In genomic region chr12:57936513-57936883, GRCh38 we compare ENCODE assay signal across 8 cellular contexts. TPM values are rescaled to one million over a fixed set of nuclear protein-coding genes. Genes with fewer than 3 reads are reported as not detected.
DNase-seq lines count a peak whose midpoint lies in the region; ATAC-seq and TF ChIP-seq lines count a peak whose summit lies in the region.

No MANE protein-coding gene starts in this region.

- H3K9me3 Mint-ChIP-seq in activated T-cell treated with anti-CD3 and anti-CD28 coated beads, Interleukin-2, amount 50 U/mL, for 4 hours = no peaks in the 10 kb centered on the region
- peaks cover 0 to 5% of the 10 kb centered on the region in 2 donors for H3K9me3 Mint-ChIP-seq in activated naive CD4-positive, alpha-beta T cell treated with anti-CD3 and anti-CD28 coated beads, Interleukin-2, amount 50 U/mL, for 72 hours

- no peak for ATAC-seq in activated T-cell treated with anti-CD3 and anti-CD28 coated beads, Interleukin-2, amount 50 U/mL, for 4 hours
- ATAC-seq in activated naive CD4-positive, alpha-beta T cell treated with anti-CD3 and anti-CD28 coated beads, Interleukin-2, amount 50 U/mL, for 72 hours = no peak
- ATAC-seq in left lung = no peak
- ATAC-seq in thoracic aorta (ENCODE audit: insufficient number of reproducible peaks, low FRiP score, low read depth) = no peak
- ATAC-seq in HG03378 (IDR thresholded peaks at IDR 0.05; ENCODE audit: unreplicated experiment) = no peak

- H3K4me1 Mint-ChIP-seq in activated T-cell treated with anti-CD3 and anti-CD28 coated beads, Interleukin-2, amount 50 U/mL, for 4 hours (ENCODE audit: low read depth) = peaks cover 30% of the 10 kb centered on the region

- H3K36me3 ChIP-seq in left lung = no peaks in the 10 kb centered on the region
- H3K36me3 ChIP-seq in thoracic aorta = no peaks in the 10 kb centered on the region

- H3K9me3 ChIP-seq in left lung (no peaks in the 10 kb centered on the region), thoracic aorta (no peaks in the 10 kb centered on the region)

- H3K27me3 ChIP-seq in left lung = no peaks in the 10 kb centered on the region
- no peaks in the 10 kb centered on the region for H3K27me3 ChIP-seq in thoracic aorta (replicated peaks; ENCODE audit: insufficient read depth)

- H3K4me1 ChIP-seq in left lung (peaks cover 4 to 34% of the 10 kb centered on the region in 2 donors), thoracic aorta (ENCODE audit: control insufficient read depth in 1 of 2, low read depth in 2 of 2) (peaks cover 6 to 23% of the 10 kb centered on the region in 2 donors)

- TF ChIP-seq CTCF in left lung (IDR thresholded peaks at IDR 0.05) (no peak), thoracic aorta (IDR thresholded peaks at IDR 0.05) (no peak)

- intact Hi-C loops in left lung (cut with DNase I) = no loop called here

- peak overlapping the region; percentile 77 for H3K4me3 Mint-ChIP-seq in activated T-cell treated with anti-CD3 and anti-CD28 coated beads, Interleukin-2, amount 50 U/mL, for 4 hours

- peaks cover 6% of the 10 kb centered on the region for H3K36me3 Mint-ChIP-seq in activated T-cell treated with anti-CD3 and anti-CD28 coated beads, Interleukin-2, amount 50 U/mL, for 4 hours (ENCODE audit: insufficient read depth)
- H3K36me3 Mint-ChIP-seq in activated naive CD4-positive, alpha-beta T cell treated with anti-CD3 and anti-CD28 coated beads, Interleukin-2, amount 50 U/mL, for 72 hours = peaks cover 7 to 9% of the 10 kb centered on the region in 2 donors

- H3K27ac ChIP-seq in left lung (peak overlapping the region; percentile 37 to 94), thoracic aorta (peak overlapping the region; percentile 54 to 64)

- no peak for DNase-seq in activated T-cell treated with anti-CD3 and anti-CD28 coated beads, Interleukin-2, amount 50 U/mL, for 4 hours
- DNase-seq in activated T-cell treated with anti-CD3 and anti-CD28 coated beads, Interleukin-2, amount 50 U/mL, for 48 hours = no peak
- no peak for DNase-seq in activated naive CD4-positive, alpha-beta T cell treated with anti-CD3 and anti-CD28 coated beads, Interleukin-2, amount 50 U/mL, for 72 hours (ENCODE audit: low spot score in 2 of 2)
- DNase-seq in left lung (no peak), thoracic aorta (ENCODE audit: low spot score) (no peak), activated gamma-delta T cell (lab: John Stamatoyannopoulos, UW) (no peak), COLO829 (ENCODE audit: low spot score) (no peak)

- H3K4me3 ChIP-seq in left lung = peak overlapping the region; percentile 43 to 59
- H3K4me3 ChIP-seq in thoracic aorta = peak overlapping the region; percentile 83

- H3K27me3 Mint-ChIP-seq in activated T-cell treated with anti-CD3 and anti-CD28 coated beads, Interleukin-2, amount 50 U/mL, for 4 hours (ENCODE audit: low read depth) = no peaks in the 10 kb centered on the region

- peak overlapping the region; percentile 97 to 99 for H3K27ac Mint-ChIP-seq in activated naive CD4-positive, alpha-beta T cell treated with anti-CD3 and anti-CD28 coated beads, Interleukin-2, amount 50 U/mL, for 72 hours

RNA-seq across cellular contexts. Expression of gene ATP23, which starts 4.9 kb away (rescaled TPM):
- 1 to 10 TPM; 3.3 to 7.0 (median 5.9) TPM for total RNA-seq in activated T-cell treated with anti-CD3 and anti-CD28 coated beads, Interleukin-2, amount 50 U/mL, for 4 hours
- 10 to 100 TPM; 15.3 to 15.5 TPM for total RNA-seq in activated naive CD4-positive, alpha-beta T cell treated with anti-CD3 and anti-CD28 coated beads, Interleukin-2, amount 50 U/mL, for 72 hours
- 1 to 10 TPM; 6.1 to 6.4 TPM for total RNA-seq in left lung
- 1 to 10 TPM; 4.4 to 7.4 TPM for total RNA-seq in thoracic aorta
